ENCODE assay signal across 8 cellular contexts in the genomic region with DNA sequence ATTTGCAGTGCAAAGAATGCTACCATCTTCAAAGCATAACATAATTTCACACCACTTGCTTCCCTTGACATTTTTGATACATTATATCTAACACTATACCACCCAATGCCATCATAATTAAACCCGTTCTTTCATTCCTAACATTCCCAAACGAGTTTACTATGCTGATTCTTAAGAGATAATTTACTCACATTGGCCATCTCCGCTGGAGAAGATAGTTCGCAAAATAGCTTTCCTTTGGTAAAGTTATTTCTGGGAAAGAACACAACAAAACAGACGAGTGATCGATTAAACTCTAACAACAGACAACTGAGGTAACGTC.
DNase-seq lines count a peak whose midpoint lies in the region; TF ChIP-seq lines count a peak whose summit lies in the region.

No MANE protein-coding gene starts in this region.

- DNase-seq in GM06990 (ENCODE audit: extremely low read depth, insufficient read length) (no peak), fibroblast of pulmonary artery (ENCODE audit: low read depth) (no peak), putamen (ENCODE audit: low spot score) (peak; percentile 15), NOMO-1 treated with DMSO at 0.1 percent for 48 hours (lab: John Stamatoyannopoulos, UW; ENCODE audit: unreplicated experiment) (no peak), NOMO-1 treated with dmso at 0.1 percent for 144 hours (lab: John Stamatoyannopoulos, UW; ENCODE audit: unreplicated experiment) (no peak)
- no peak for DNase-seq in effector CD4-positive, alpha-beta T cell
- DNase-seq in stimulated activated naive CD4-positive, alpha-beta T cell (lab: John Stamatoyannopoulos, UW), result no peak

- peaks cover 2% of the 10 kb centered on the region for H3K36me3 ChIP-seq in GM06990 (ENCODE audit: control insufficient read depth, insufficient read depth, low read length)
- peaks cover 46% of the 10 kb centered on the region for H3K36me3 ChIP-seq in SU-DHL-6 (ENCODE audit: low read length)

- H3F3A ChIP-seq in SU-DHL-6 (ENCODE audit: insufficient read depth), result peaks cover 3% of the 10 kb centered on the region; the same call in 1 of the 2 replicates

- no peaks in the 10 kb centered on the region for H3K9me2 ChIP-seq in SU-DHL-6 (replicated peaks; ENCODE audit: insufficient read depth, low read length)

- H2AFZ ChIP-seq in SU-DHL-6 (ENCODE audit: low read depth, low read length, severe bottlenecking), result peak overlapping the region; percentile 85

- TF ChIP-seq CTCF in GM06990 (IDR thresholded peaks at IDR 0.05; ENCODE audit: insufficient read depth, low read length, poor library complexity, severe bottlenecking), result no peak
- no peak for TF ChIP-seq CTCF in SU-DHL-6 (IDR thresholded peaks at IDR 0.05; ENCODE audit: insufficient read depth, low read length, poor library complexity, severe bottlenecking)
- no peak for TF ChIP-seq CTCF in fibroblast of pulmonary artery (IDR thresholded peaks at IDR 0.05; ENCODE audit: low read length, missing control alignments)

- no peaks in the 10 kb centered on the region for H3K9me3 ChIP-seq in SU-DHL-6 (ENCODE audit: insufficient read depth, low read length)

- H3K4me3 ChIP-seq in GM06990 (replicated peaks; ENCODE audit: low read depth, low read length), result peak overlapping the region; percentile 100
- peak overlapping the region; percentile 96 for H3K4me3 ChIP-seq in SU-DHL-6 (ENCODE audit: insufficient read depth, low read length, poor library complexity, severe bottlenecking)
- peak overlapping the region; percentile 89 for H3K4me3 ChIP-seq in fibroblast of pulmonary artery (replicated peaks; ENCODE audit: low read depth, low read length)

- peaks cover 13% of the 10 kb centered on the region; the same call in 1 of the 2 replicates for H4K20me1 ChIP-seq in SU-DHL-6 (ENCODE audit: low read depth, low read length)

- H3K27me3 ChIP-seq in GM06990 (replicated peaks; ENCODE audit: control insufficient read depth, insufficient read depth, low read length), result no peaks in the 10 kb centered on the region
- H3K27me3 ChIP-seq in SU-DHL-6 (ENCODE audit: low read length), result no peaks in the 10 kb centered on the region

- H3K4me2 ChIP-seq in SU-DHL-6 (ENCODE audit: low read depth, low read length, poor library complexity, severe bottlenecking), result peak overlapping the region; percentile 99

- H3K9ac ChIP-seq in SU-DHL-6 (ENCODE audit: low read length), result peak overlapping the region; percentile 94

- H3K27ac ChIP-seq in SU-DHL-6 (ENCODE audit: low read depth, low read length), result peak overlapping the region; percentile 80

- H3K79me2 ChIP-seq in SU-DHL-6 (ENCODE audit: insufficient read depth, low read length), result peaks cover 54% of the 10 kb centered on the region
